9 cellular contexts compared by ENCODE assay signal in the genomic region with DNA sequence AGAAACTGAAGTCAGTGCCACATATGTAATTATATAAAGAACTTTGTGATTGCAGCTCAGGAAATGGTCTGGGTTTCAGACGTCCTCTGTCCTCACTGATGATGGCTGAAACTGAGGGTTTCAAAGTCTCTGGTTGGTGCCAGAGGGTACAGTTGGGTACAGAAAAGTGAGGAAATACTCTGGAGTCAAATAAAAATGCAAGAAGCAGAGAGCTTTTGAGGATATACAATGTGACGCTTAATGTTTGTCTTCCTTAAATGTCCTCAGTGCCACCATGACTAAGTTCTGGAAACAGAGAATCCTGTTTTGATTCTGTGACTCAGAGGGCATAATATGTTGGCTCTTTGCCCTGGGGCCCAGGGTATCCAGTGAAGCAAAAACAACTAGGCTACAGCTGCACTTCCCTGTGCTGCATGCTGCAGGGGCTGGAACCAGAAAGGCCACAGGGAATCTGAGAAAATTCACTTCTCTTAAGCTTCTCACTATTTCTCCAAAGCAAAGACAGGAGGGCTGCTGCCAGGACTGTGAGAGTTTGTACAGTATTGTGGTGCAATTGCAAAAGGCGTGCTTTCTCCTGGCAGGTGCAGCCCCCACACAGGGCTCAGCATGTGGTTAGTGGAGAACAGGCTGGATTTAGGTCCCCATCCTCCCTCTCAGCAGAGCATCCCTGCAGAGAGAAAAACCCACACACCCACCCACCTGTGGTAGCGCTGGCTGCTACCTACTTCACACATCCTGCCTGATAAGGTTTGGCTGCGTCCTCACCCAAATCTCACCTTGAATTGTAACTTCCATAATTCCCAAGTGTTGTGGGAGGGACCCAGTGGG.
DNase-seq lines count a peak whose midpoint lies in the region; ATAC-seq, FAIRE-seq and TF ChIP-seq lines count a peak whose summit lies in the region.
"Had no signal": no experiment of that assay in that cellular context is flagged by ENCODE, and none has a peak within 500 bp of the region (broad histone marks: within the 10 kb centered on the region; RNA-seq: fewer than 3 reads in every experiment).

No MANE protein-coding gene starts in this region.

- POLR2A ChIA-PET in HEK293T (lab: Yijun Ruan, JAX), result no interaction called here

- CTCF ChIA-PET in HEK293T (lab: Yijun Ruan, JAX), result no interaction called here

- H3K4me3 Mint-ChIP-seq in activated CD4-positive, alpha-beta T cell treated with anti-CD3 and anti-CD28 coated beads, Interleukin-2, amount 10 ng/mL, durations not matched to agents 24 days and 14 days, result no peak overlapping the region

- H3K27me3 Mint-ChIP-seq in activated CD4-positive, alpha-beta T cell treated with anti-CD3 and anti-CD28 coated beads, Interleukin-2, amount 10 ng/mL, durations not matched to agents 24 days and 14 days, result peaks cover 6% of the 10 kb centered on the region

- no peaks in the 10 kb centered on the region for H3K9me3 ChIP-seq in ascending aorta
- H3K9me3 ChIP-seq in left lung, result no peaks in the 10 kb centered on the region
- H3K9me3 ChIP-seq in WERI-Rb-1 (ENCODE audit: severe bottlenecking), result no peaks in the 10 kb centered on the region

- H3K27ac ChIP-seq in ascending aorta, result peak overlapping the region; percentile 85 to 87
- H3K27ac ChIP-seq in left lung, result peak overlapping the region; percentile 20 to 80
- H3K27ac ChIP-seq in WERI-Rb-1, result no peak overlapping the region

- peaks cover 7% of the 10 kb centered on the region for H3K4me1 Mint-ChIP-seq in activated CD4-positive, alpha-beta T cell treated with anti-CD3 and anti-CD28 coated beads, Interleukin-2, amount 10 ng/mL, durations not matched to agents 24 days and 14 days

- H3K4me3 ChIP-seq in AG10803 (ENCODE audit: low read length) (no peak overlapping the region), ascending aorta (no peak overlapping the region), left lung (no peak overlapping the region), WERI-Rb-1 (ENCODE audit: low read depth, low read length) (no peak overlapping the region)

- H3K4me1 ChIP-seq in ascending aorta, result peaks cover 7 to 31% of the 10 kb centered on the region in 2 donors
- H3K4me1 ChIP-seq in left lung, result peaks cover 8 to 25% of the 10 kb centered on the region in 2 donors

- H3K9me3 Mint-ChIP-seq in activated CD4-positive, alpha-beta T cell treated with anti-CD3 and anti-CD28 coated beads, Interleukin-2, amount 10 ng/mL, durations not matched to agents 24 days and 14 days, result peaks cover 12% of the 10 kb centered on the region

- H3K27ac Mint-ChIP-seq in activated CD4-positive, alpha-beta T cell treated with anti-CD3 and anti-CD28 coated beads, Interleukin-2, amount 10 ng/mL, durations not matched to agents 24 days and 14 days, result no peak overlapping the region

- TF ChIP-seq CTCF in AG10803 (conservative IDR thresholded peaks at IDR 0.05; ENCODE audit: low read length) (no peak), ascending aorta (IDR thresholded peaks at IDR 0.05) (no peak), left lung (IDR thresholded peaks at IDR 0.05) (no peak), WERI-Rb-1 (IDR thresholded peaks at IDR 0.05; ENCODE audit: low read depth, low read length) (no peak)

- DNase-seq in AG10803 (ENCODE audit: low read depth) (peak; percentile 74), HS-27A (ENCODE audit: low read depth) (peak; percentile 87), ascending aorta (ENCODE audit: low spot score in 2 of 2) (peak in 1 of 2 donors; percentile 93), left lung (peak in 1 of 2 donors; percentile 61), frontal cortex (ENCODE audit: low spot score in 2 of 2) (no peak), WERI-Rb-1 (no peak), HEK293T (ENCODE audit: extremely low spot score) (no peak)
- no peak for DNase-seq in activated CD4-positive, alpha-beta T cell treated with anti-CD3 and anti-CD28 coated beads, Interleukin-2, amount 10 ng/mL, durations not matched to agents 24 days and 14 days

- intact Hi-C loops in ascending aorta (cut with DNase I) (no loop called here), left lung (cut with DNase I) (no loop called here)
- intact Hi-C loops in activated CD4-positive, alpha-beta T cell treated with anti-CD3 and anti-CD28 coated beads, Interleukin-2, amount 10 ng/mL, durations not matched to agents 24 days and 14 days (cut with micrococcal nuclease), result no loop called here

- peaks cover 2% of the 10 kb centered on the region for H3K36me3 Mint-ChIP-seq in activated CD4-positive, alpha-beta T cell treated with anti-CD3 and anti-CD28 coated beads, Interleukin-2, amount 10 ng/mL, durations not matched to agents 24 days and 14 days (ENCODE audit: low read depth)

- ATAC-seq in left lung, result peak; percentile 89

- H3K36me3 ChIP-seq in ascending aorta (no peaks in the 10 kb centered on the region), left lung (no peaks in the 10 kb centered on the region), WERI-Rb-1 (no peaks in the 10 kb centered on the region)

- no peak for FAIRE-seq in frontal cortex (lab: Jason Lieb, UNC)
- FAIRE-seq: colon had no signal

- H3K27me3 ChIP-seq in ascending aorta, result no peaks in the 10 kb centered on the region
- H3K27me3 ChIP-seq in left lung, result no peaks in the 10 kb centered on the region
- H3K27me3 ChIP-seq in WERI-Rb-1 (ENCODE audit: insufficient read depth, low read depth, severe bottlenecking), result no peaks in the 10 kb centered on the region

TF ChIP-seq in HEK293T, 16 proteins besides CTCF, POLR2A, EP300 and RAD21:
- TF ChIP-seq ZNF384 (IDR thresholded peaks at IDR 0.05) (no peak), LEF1 (IDR thresholded peaks at IDR 0.05; ENCODE audit: borderline replicate concordance) (no peak), ARNT (IDR thresholded peaks at IDR 0.05) (no peak), TARDBP (IDR thresholded peaks at IDR 0.05) (no peak), SUZ12 (IDR thresholded peaks at IDR 0.05) (no peak), ELF4 (IDR thresholded peaks at IDR 0.05) (no peak), FOXM1 (IDR thresholded peaks at IDR 0.05; ENCODE audit: borderline replicate concordance) (no peak), CTBP1 (IDR thresholded peaks at IDR 0.05; ENCODE audit: borderline replicate concordance) (no peak), FOXK2 (IDR thresholded peaks at IDR 0.05) (no peak), SP1 (IDR thresholded peaks at IDR 0.05) (no peak), FOXA1 (IDR thresholded peaks at IDR 0.05) (no peak)

Comparison
In these comparisons a context has a peak if more than half of its experiments do, and no peak if none do; other contexts are left out.
1. DNase-seq: peak in AG10803 (single experiment) and HS-27A (single experiment); none in frontal cortex (0 of 2), WERI-Rb-1 (single experiment), activated CD4-positive, alpha-beta T cell treated with anti-CD3 and anti-CD28 coated beads, Interleukin-2, amount 10 ng/mL, durations not matched to agents 24 days and 14 days (single experiment) and HEK293T (single experiment).